7 cellular contexts compared by ENCODE assay signal in genomic region chr2:22958281-22958680, GRCh38.
"Had no signal": no experiment of that assay in that cellular context is flagged by ENCODE, and none has a peak within 500 bp of the region (broad histone marks: within the 10 kb centered on the region; RNA-seq: fewer than 3 reads in every experiment).

No MANE protein-coding gene starts in this region.

- H3K27ac ChIP-seq: HL-60 had no signal

- ATAC-seq: GM23338 had no signal

- H3K4me3 ChIP-seq: GM23338 had no signal

- H3K4me2 ChIP-seq: GM23338 had no signal

- FAIRE-seq: H1, H54 had no signal

- DNase-seq: H9, HCEC 1CT, KG1 had no signal

- H2AFZ ChIP-seq: GM23338 had no signal
